ENCODE assay signal across 8 cellular contexts in the genomic region with DNA sequence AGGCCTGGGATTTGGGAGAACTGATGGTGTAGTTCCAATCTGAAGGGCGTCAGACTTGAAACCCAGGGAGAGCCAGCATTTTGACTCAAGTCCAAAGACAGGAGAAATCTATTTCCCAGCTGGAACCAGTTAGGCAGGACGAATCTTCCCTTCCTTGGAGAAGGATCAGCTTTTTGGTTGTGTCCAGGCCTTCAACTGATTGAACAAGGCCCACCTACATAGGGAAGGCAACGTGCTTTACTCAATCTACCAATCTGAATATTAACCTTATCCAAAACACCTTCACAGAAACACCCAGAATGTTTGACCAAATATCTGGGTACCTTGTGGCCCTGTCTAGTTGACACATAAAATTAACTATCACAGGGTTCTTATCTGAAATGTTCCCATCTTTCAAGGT.
"Had no signal": no experiment of that assay in that cellular context is flagged by ENCODE, and none has a peak within 500 bp of the region (broad histone marks: within the 10 kb centered on the region; RNA-seq: fewer than 3 reads in every experiment).

No MANE protein-coding gene starts in this region.

- H3K27me3 Mint-ChIP-seq: IgD-negative memory B cell had no signal

- H3K36me3 Mint-ChIP-seq: IgD-negative memory B cell had no signal

- DNase-seq: IMR-90, KBM-7, KG1 had no signal

- ATAC-seq: HepG2 had no signal

- H3K4me2 ChIP-seq: KMS-11 had no signal

- H3K9ac ChIP-seq: KMS-11 had no signal

- H3K27ac ChIP-seq: HL-60, KMS-11 had no signal

- FAIRE-seq: HepG2, HTR-8/SVneo had no signal

- H3K27ac Mint-ChIP-seq: IgD-negative memory B cell had no signal

- H3K4me3 Mint-ChIP-seq: IgD-negative memory B cell had no signal
